ENCODE assay signal across 10 cellular contexts in the genomic region with DNA sequence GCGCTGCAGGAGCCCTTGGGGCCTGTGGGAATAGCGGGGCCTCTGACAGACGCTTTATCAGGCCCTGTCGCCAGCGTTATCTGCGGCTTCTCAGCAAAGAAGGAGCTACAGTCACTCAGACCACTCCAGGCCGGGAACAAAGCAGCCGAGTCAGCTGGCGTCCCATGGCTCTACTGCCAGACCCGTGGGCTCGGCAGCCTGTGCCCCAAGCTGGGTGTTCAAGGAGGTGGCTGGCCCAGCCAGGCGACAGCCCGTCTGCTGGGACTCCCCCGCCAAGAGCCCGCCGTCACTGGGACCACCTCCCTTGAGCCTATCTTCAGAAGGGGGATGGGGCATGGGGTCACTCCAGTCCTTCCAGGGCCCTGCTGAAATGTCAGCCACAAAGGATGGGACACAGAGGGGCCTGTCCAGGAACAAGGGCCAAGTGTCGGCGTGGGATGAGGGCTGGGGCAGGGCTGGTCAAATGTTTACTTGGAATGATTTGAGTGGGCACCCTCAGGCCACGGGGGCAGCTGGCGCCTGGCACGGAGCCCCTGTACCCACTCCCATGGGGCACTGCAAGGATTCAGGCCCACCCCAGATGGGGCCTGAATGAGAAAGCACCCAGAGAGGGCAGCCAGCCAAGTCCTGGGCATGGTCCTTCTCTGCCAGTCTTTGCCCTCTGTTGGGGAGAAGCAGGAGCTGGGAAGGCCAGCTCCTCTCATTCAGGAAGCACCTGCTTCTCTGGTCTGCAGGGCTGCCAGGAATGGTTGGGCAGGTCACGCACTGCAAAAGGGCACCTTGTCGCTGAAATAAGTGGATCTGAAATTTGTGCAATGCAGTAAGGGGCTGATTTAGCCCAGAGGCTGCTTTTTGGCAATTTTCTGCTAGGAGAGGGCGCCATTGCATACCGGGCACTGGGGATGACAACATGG.
DNase-seq lines count a peak whose midpoint lies in the region; ATAC-seq and TF ChIP-seq lines count a peak whose summit lies in the region.
"Had no signal": no experiment of that assay in that cellular context is flagged by ENCODE, and none has a peak within 500 bp of the region (broad histone marks: within the 10 kb centered on the region; RNA-seq: fewer than 3 reads in every experiment).

No MANE protein-coding gene starts in this region.

- peak; percentile 91 for DNase-seq in BE2C
- DNase-seq in NCI-H1092 treated with DMSO at 0.1 percent for 48 hours (lab: John Stamatoyannopoulos, UW) = peak; percentile 20
- peak; percentile 47 to 49 for DNase-seq in erythroblast (lab: John Stamatoyannopoulos, UW)
- no peak for DNase-seq in neural progenitor cell (ENCODE audit: low spot score)
- no peak for DNase-seq in cerebellar nuclear complex (lab: John Stamatoyannopoulos, UW)

- no peaks in the 10 kb centered on the region for H4K20me1 ChIP-seq in neural progenitor cell (ENCODE audit: low read depth)

- H3K27ac ChIP-seq in neural progenitor cell = no peak overlapping the region

- H3K36me3 ChIP-seq in BE2C = no peaks in the 10 kb centered on the region
- H3K36me3 ChIP-seq in neural progenitor cell = no peaks in the 10 kb centered on the region

- TF ChIP-seq CTCF in BE2C (IDR thresholded peaks at IDR 0.05; ENCODE audit: low read depth, low read length) (no peak), neural progenitor cell (IDR thresholded peaks at IDR 0.05) (no peak)

- H3K4me3 Mint-ChIP-seq in neural progenitor cell = no peak overlapping the region
- H3K4me3 Mint-ChIP-seq in stimulated activated memory B cell treated with anti-CD40 and anti-IgM and Interleukin-4, amounts not matched to agents 10 μg/mL and 1 μg/mL and 100 μg/mL, for 72 hours = no peak overlapping the region
- H3K4me3 Mint-ChIP-seq: activated naive CD4-positive, alpha-beta T cell treated with anti-CD3 and anti-CD28 coated beads, Interleukin-2, amount 10 ng/mL, durations not matched to agents 7 days and 5 days; T-helper 2 cell treated with Interferon-gamma antibody and Interleukin-4, amounts not matched to agents 5 μg/mL and 100 μg/mL, for 36 hours had no signal

- no peak overlapping the region for H3K4me2 ChIP-seq in neural progenitor cell

- peak overlapping the region; percentile 63 for H3K27ac Mint-ChIP-seq in neural progenitor cell
- H3K27ac Mint-ChIP-seq in stimulated activated memory B cell treated with anti-CD40 and anti-IgM and Interleukin-4, amounts not matched to agents 10 μg/mL and 1 μg/mL and 100 μg/mL, for 72 hours = no peak overlapping the region
- H3K27ac Mint-ChIP-seq: activated naive CD4-positive, alpha-beta T cell treated with anti-CD3 and anti-CD28 coated beads, Interleukin-2, amount 10 ng/mL, durations not matched to agents 7 days and 5 days; T-helper 2 cell treated with Interferon-gamma antibody and Interleukin-4, amounts not matched to agents 5 μg/mL and 100 μg/mL, for 36 hours had no signal

- H3K4me3 ChIP-seq in BE2C (ENCODE audit: low read depth, low read length) (no peak overlapping the region), neural progenitor cell (no peak overlapping the region)

- H3K27me3 ChIP-seq in BE2C = no peaks in the 10 kb centered on the region
- H3K27me3 ChIP-seq in neural progenitor cell = peaks cover 18% of the 10 kb centered on the region

- H3F3A ChIP-seq in neural progenitor cell (ENCODE audit: low read depth) = no peaks in the 10 kb centered on the region

- H3K9me3 ChIP-seq in BE2C (no peaks in the 10 kb centered on the region), neural progenitor cell (ENCODE audit: low read depth) (no peaks in the 10 kb centered on the region)

- peaks cover 8% of the 10 kb centered on the region for H3K27me3 Mint-ChIP-seq in neural progenitor cell (ENCODE audit: insufficient read depth, low read depth)
- peaks cover 4% of the 10 kb centered on the region for H3K27me3 Mint-ChIP-seq in stimulated activated memory B cell treated with anti-CD40 and anti-IgM and Interleukin-4, amounts not matched to agents 10 μg/mL and 1 μg/mL and 100 μg/mL, for 72 hours

- no peaks in the 10 kb centered on the region for H3K36me3 Mint-ChIP-seq in neural progenitor cell
- H3K36me3 Mint-ChIP-seq in stimulated activated memory B cell treated with anti-CD40 and anti-IgM and Interleukin-4, amounts not matched to agents 10 μg/mL and 1 μg/mL and 100 μg/mL, for 72 hours = no peaks in the 10 kb centered on the region
- H3K36me3 Mint-ChIP-seq: activated naive CD4-positive, alpha-beta T cell treated with anti-CD3 and anti-CD28 coated beads, Interleukin-2, amount 10 ng/mL, durations not matched to agents 7 days and 5 days had no signal

- ATAC-seq in GM18867 (IDR thresholded peaks at IDR 0.05; ENCODE audit: unreplicated experiment) = no peak
- no peak for ATAC-seq in stimulated activated memory B cell treated with anti-CD40 and anti-IgM and Interleukin-4, amounts not matched to agents 10 μg/mL and 1 μg/mL and 100 μg/mL, for 72 hours
- no peak for ATAC-seq in HG03565 (IDR thresholded peaks at IDR 0.05; ENCODE audit: unreplicated experiment)

- no peaks in the 10 kb centered on the region for H3K79me2 ChIP-seq in neural progenitor cell (ENCODE audit: low read depth)

- no peak overlapping the region for H3K9ac ChIP-seq in neural progenitor cell

- peaks cover 19% of the 10 kb centered on the region for H3K4me1 Mint-ChIP-seq in neural progenitor cell
- H3K4me1 Mint-ChIP-seq in stimulated activated memory B cell treated with anti-CD40 and anti-IgM and Interleukin-4, amounts not matched to agents 10 μg/mL and 1 μg/mL and 100 μg/mL, for 72 hours = peaks cover 15% of the 10 kb centered on the region

- TF ChIP-seq POLR2A in erythroblast (IDR thresholded peaks at IDR 0.05; ENCODE audit: low read length) = no peak

- H2AFZ ChIP-seq in neural progenitor cell (replicated peaks) = no peak overlapping the region

- peaks cover 20% of the 10 kb centered on the region for H3K4me1 ChIP-seq in BE2C
- H3K4me1 ChIP-seq in neural progenitor cell = no peaks in the 10 kb centered on the region

- H3K9me3 Mint-ChIP-seq in neural progenitor cell = no peaks in the 10 kb centered on the region
- no peaks in the 10 kb centered on the region for H3K9me3 Mint-ChIP-seq in stimulated activated memory B cell treated with anti-CD40 and anti-IgM and Interleukin-4, amounts not matched to agents 10 μg/mL and 1 μg/mL and 100 μg/mL, for 72 hours
- H3K9me3 Mint-ChIP-seq: activated naive CD4-positive, alpha-beta T cell treated with anti-CD3 and anti-CD28 coated beads, Interleukin-2, amount 10 ng/mL, durations not matched to agents 7 days and 5 days; T-helper 2 cell treated with Interferon-gamma antibody and Interleukin-4, amounts not matched to agents 5 μg/mL and 100 μg/mL, for 36 hours had no signal

Comparison
In these comparisons a context has a peak if more than half of its experiments do, and no peak if none do; other contexts are left out.
1. DNase-seq: peak in BE2C (single experiment), NCI-H1092 treated with DMSO at 0.1 percent for 48 hours (single experiment) and erythroblast (2 of 2); none in neural progenitor cell (single experiment) and cerebellar nuclear complex (0 of 2).